Comparison of ENCODE assay signal across 1 cellular context in the genomic region with DNA sequence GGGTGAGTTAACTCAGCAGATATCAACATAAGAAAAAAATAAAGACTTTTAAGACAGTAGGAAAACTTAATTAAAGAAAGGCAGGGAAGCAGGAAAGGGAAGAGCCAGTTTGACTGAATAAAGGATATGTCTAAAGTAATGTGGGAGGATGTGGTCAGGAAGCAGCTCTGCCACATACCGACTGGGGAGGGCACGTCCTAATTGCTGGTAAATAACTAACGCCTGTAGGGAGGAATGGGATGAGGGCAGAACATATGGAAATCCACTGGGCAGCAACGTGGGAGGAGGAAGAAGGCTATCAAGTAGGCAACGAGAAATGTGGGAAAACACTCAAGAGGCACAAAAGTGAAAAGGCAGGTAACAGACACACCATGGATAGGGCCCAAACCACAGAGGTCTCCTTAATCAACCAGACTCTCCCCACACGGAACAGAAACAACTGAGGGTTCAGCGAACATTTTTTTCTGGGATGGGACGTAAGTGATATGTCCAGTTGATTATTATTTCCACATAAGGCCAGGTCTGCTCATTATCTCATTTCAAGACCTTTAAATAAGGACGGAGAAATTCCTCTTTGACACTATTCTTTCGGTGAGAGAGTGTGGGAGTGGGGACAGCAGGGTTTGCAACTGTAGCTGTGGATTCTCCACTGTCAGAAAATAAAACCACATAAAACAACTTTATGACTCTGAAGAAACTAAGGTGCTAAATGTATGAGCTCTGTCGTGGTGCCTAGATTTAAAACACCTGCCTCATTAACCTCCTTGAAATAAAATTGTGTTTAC.
TF ChIP-seq lines count a peak whose summit lies in the region.

No MANE protein-coding gene starts in this region.

TF ChIP-seq in K562, 482 proteins besides CTCF, POLR2A, EP300 and RAD21:
- TF ChIP-seq SUPT5H (IDR thresholded peaks at IDR 0.05) (peak; percentile 40; the same call in 1 of the 2 replicates), POLR2B (IDR thresholded peaks at IDR 0.05; ENCODE audit: low read depth, partially characterized antibody) (peak; percentile 35), POLR2AphosphoS5 (IDR thresholded peaks at IDR 0.05; ENCODE audit: control insufficient read depth, insufficient read depth, low read depth, low read length) (0 out of 2 replicates have a peak, but pooled peaks have one; percentile 39), TAF1 (IDR thresholded peaks at IDR 0.05; ENCODE audit: control insufficient read depth, extremely low read depth, insufficient read depth, low read length, severe bottlenecking) (no peak)
